Comparison of ENCODE assay signal across 1 cellular context in the genomic region with DNA sequence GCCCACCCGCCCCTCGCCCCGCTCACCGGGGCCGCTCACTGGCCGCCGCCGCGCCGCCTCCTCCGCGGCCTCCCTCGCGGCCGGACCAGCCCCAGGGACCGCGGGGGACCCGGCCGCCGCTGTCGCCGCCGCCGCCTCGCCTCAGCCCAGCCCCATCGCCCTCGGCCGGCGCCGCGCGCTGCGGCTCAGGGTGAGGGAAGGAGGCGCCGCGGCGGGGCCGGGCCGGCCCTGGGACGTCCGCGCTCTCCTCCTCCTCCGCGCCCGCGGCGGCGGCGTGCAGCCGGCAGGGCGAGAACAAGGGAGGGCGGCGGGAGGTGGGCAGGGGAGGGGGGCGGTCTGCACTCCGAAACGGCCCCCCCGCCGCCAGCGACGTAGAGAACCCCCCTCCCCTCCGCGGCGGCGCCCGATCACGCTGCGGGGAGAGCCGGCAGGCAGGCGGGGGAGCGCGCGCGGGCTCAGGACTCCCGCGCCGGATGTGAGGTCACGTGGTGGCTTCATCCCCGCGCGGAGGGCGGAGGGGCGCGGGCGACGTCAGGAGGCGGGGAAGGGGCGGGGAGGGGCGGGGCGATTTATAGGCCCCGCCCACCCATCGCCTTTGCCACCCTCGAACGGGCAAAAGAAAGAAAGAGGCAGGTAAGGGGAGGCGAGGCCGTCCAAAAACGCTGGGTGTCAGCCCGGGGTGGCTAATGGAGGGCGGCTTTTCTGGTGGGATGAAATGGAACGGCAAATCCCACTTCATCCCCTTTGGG.
TF ChIP-seq lines count a peak whose summit lies in the region.

ATP13A3 (minus strand) TSS at position 463 of the 749 bp plus-strand sequence. CDS start 24,812 bp downstream, outside the sequence.

TF ChIP-seq in neural cell, 6 proteins besides CTCF, POLR2A, EP300 and RAD21 (continued from another document):
- TF ChIP-seq, protein P1, sequence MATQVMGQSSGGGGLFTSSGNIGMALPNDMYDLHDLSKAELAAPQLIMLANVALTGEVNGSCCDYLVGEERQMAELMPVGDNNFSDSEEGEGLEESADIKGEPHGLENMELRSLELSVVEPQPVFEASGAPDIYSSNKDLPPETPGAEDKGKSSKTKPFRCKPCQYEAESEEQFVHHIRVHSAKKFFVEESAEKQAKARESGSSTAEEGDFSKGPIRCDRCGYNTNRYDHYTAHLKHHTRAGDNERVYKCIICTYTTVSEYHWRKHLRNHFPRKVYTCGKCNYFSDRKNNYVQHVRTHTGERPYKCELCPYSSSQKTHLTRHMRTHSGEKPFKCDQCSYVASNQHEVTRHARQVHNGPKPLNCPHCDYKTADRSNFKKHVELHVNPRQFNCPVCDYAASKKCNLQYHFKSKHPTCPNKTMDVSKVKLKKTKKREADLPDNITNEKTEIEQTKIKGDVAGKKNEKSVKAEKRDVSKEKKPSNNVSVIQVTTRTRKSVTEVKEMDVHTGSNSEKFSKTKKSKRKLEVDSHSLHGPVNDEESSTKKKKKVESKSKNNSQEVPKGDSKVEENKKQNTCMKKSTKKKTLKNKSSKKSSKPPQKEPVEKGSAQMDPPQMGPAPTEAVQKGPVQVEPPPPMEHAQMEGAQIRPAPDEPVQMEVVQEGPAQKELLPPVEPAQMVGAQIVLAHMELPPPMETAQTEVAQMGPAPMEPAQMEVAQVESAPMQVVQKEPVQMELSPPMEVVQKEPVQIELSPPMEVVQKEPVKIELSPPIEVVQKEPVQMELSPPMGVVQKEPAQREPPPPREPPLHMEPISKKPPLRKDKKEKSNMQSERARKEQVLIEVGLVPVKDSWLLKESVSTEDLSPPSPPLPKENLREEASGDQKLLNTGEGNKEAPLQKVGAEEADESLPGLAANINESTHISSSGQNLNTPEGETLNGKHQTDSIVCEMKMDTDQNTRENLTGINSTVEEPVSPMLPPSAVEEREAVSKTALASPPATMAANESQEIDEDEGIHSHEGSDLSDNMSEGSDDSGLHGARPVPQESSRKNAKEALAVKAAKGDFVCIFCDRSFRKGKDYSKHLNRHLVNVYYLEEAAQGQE (IDR thresholded peaks at IDR 0.05; ENCODE audit: borderline replicate concordance), result peak; percentile 46
- TF ChIP-seq EZH2 (IDR thresholded peaks at IDR 0.05; ENCODE audit: borderline replicate concordance, insufficient read depth, low read length, poor library complexity, severe bottlenecking), result no peak
